In genomic region chrX:22063284-22063683, GRCh38 we compare ENCODE assay signal across 9 cellular contexts. TPM values are rescaled to one million over a fixed set of nuclear protein-coding genes. Genes with fewer than 3 reads are reported as not detected.
DNase-seq lines count a peak whose midpoint lies in the region; ATAC-seq, FAIRE-seq and TF ChIP-seq lines count a peak whose summit lies in the region.
"Had no signal": no experiment of that assay in that cellular context is flagged by ENCODE, and none has a peak within 500 bp of the region (broad histone marks: within the 10 kb centered on the region; RNA-seq: fewer than 3 reads in every experiment).

No MANE protein-coding gene starts in this region.

- H3K4me1 Mint-ChIP-seq in type B pancreatic cell (ENCODE audit: unreplicated experiment), result no peaks in the 10 kb centered on the region

- 51 to 59% methylated on average over 7 of the region's 7 CpGs for WGBS in lower leg skin, 2 donors

- H3K9me3 ChIP-seq in mucosa of descending colon, result no peaks in the 10 kb centered on the region
- H3K9me3 ChIP-seq in kidney (ENCODE audit: control insufficient read depth in 1 of 2, low read length in 2 of 2), result no peaks in the 10 kb centered on the region

- no peaks in the 10 kb centered on the region for H3K36me3 Mint-ChIP-seq in type B pancreatic cell

- TF ChIP-seq POLR2A in lower leg skin (IDR thresholded peaks at IDR 0.05), result no peak

- H3K4me3 Mint-ChIP-seq in type B pancreatic cell, result no peak overlapping the region

- no peaks in the 10 kb centered on the region for H3K36me3 ChIP-seq in mucosa of descending colon (ENCODE audit: low read depth)
- no peaks in the 10 kb centered on the region for H3K36me3 ChIP-seq in kidney (ENCODE audit: control insufficient read depth in 1 of 2, insufficient read depth in 2 of 2, low read length in 2 of 2)
- H3K36me3 ChIP-seq: cardiac muscle cell had no signal

- no peak overlapping the region for H3K9ac ChIP-seq in kidney (ENCODE audit: low read length in 2 of 2)

- intact Hi-C loops in mucosa of descending colon (cut with DNase I, micrococcal nuclease) (no loop called here), kidney (cut with DNase I) (no loop called here), lower leg skin (cut with DNase I; ENCODE audit: low total_unique reads) (no loop called here)

- H3K27ac ChIP-seq in kidney (ENCODE audit: low read depth in 2 of 2, low read length in 2 of 2), result no peak overlapping the region
- H3K27ac ChIP-seq: cardiac muscle cell had no signal

- H3K4me3 ChIP-seq in mucosa of descending colon (no peak overlapping the region), kidney (ENCODE audit: low read length in 2 of 2) (no peak overlapping the region), lower leg skin (ENCODE audit: low read depth, poor library complexity, severe bottlenecking) (no peak overlapping the region)
- H3K4me3 ChIP-seq: cardiac muscle cell had no signal

- TF ChIP-seq CTCF in mucosa of descending colon (IDR thresholded peaks at IDR 0.05), result no peak
- TF ChIP-seq CTCF in type B pancreatic cell (conservative IDR thresholded peaks at IDR 0.05), result no peak
- no peak for TF ChIP-seq CTCF in kidney (IDR thresholded peaks at IDR 0.05; ENCODE audit: borderline replicate concordance, extremely low read depth, insufficient read depth)
- TF ChIP-seq CTCF in lower leg skin (IDR thresholded peaks at IDR 0.05), result no peak

- no peak overlapping the region for H3K27ac Mint-ChIP-seq in type B pancreatic cell

- peak; percentile 24 for DNase-seq in NCI-H226
- peak in 1 of 3 donors; percentile 5 for DNase-seq in mucosa of descending colon
- DNase-seq in left lobe of liver (ENCODE audit: low spot score), result no peak
- no peak for DNase-seq in type B pancreatic cell (ENCODE audit: extremely low spot score, unreplicated experiment)
- DNase-seq in kidney, result no peak
- no peak for DNase-seq in lower leg skin (ENCODE audit: low spot score in 2 of 2)

- no peak for FAIRE-seq in kidney (lab: Jason Lieb, UNC)

- H3K9me3 Mint-ChIP-seq in type B pancreatic cell, result peaks cover 5% of the 10 kb centered on the region

- no peaks in the 10 kb centered on the region for H3K27me3 Mint-ChIP-seq in type B pancreatic cell

- H3K4me1 ChIP-seq in mucosa of descending colon (ENCODE audit: low read depth), result no peaks in the 10 kb centered on the region
- H3K4me1 ChIP-seq in kidney (ENCODE audit: control insufficient read depth in 1 of 2, insufficient read depth in 1 of 2, low read depth in 1 of 2, low read length in 2 of 2), result no peaks in the 10 kb centered on the region

- peak; percentile 71 for ATAC-seq in GM18520 (IDR thresholded peaks at IDR 0.05; ENCODE audit: unreplicated experiment)
- ATAC-seq in HG02610 (IDR thresholded peaks at IDR 0.05; ENCODE audit: unreplicated experiment), result peak; percentile 80
- peak; percentile 44 for ATAC-seq in mucosa of descending colon
- ATAC-seq in left lobe of liver, result no peak

RNA-seq across cellular contexts. Expression of gene PHEX, which starts 31.2 kb away (rescaled TPM):
- total RNA-seq in mucosa of descending colon (under 1 TPM in 2 of 3 donors, not detected in 1; 0.19 TPM), left lobe of liver (not detected), type B pancreatic cell (ENCODE audit: low replicate concordance) (1.6 and 5.7 TPM in 2 replicates), kidney (0.25 TPM), lower leg skin (1 to 10 TPM in 1 of 4 donors, under 1 TPM in 2, not detected in 1; 0.08 to 1.6 (median 0.10) TPM)
- 0.19 TPM for polyA plus RNA-seq in kidney (ENCODE audit: insufficient read depth, low read depth, low replicate concordance)
